9 cellular contexts compared by ENCODE assay signal in the genomic region with DNA sequence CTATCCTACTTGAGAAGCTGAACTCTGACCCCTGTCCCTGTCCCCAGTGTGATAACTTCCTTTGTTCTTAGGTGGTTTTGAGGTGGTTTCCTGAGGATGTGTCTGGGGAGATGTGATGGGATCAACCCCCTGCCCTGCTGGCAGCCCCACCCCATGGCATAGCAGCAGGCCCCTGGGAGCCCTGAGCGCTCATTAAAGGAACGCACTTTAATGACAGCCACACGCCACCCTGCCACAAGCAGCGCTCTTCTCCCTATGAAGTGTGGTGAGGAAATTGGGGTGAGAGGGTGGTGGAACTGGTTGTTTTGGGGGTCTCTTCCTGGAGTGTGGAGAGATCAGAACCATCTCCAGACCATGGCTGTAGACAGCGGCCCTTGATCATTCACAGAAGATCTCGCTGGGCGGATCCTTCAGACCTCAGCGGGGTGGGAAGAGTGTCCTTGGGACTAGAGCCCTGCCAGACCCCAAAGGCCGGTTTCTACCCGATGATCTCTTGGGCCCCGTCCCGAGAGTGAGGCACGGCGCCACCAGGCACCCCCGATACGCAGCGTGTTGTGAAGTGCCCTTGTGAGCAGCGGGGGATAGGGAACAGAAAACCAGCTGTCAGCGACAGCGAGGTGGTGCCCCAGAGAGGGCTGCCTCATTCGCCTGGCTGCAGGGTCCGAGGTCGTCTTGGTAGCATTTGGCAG. TPM values are rescaled to one million over a fixed set of nuclear protein-coding genes. Genes with fewer than 3 reads are reported as not detected.
DNase-seq lines count a peak whose midpoint lies in the region; ATAC-seq, FAIRE-seq and TF ChIP-seq lines count a peak whose summit lies in the region.
"Had no signal": no experiment of that assay in that cellular context is flagged by ENCODE, and none has a peak within 500 bp of the region (broad histone marks: within the 10 kb centered on the region; RNA-seq: fewer than 3 reads in every experiment).

No MANE protein-coding gene starts in this region.

- no peak for DNase-seq in activated CD4-positive, alpha-beta T cell treated with anti-CD3 and anti-CD28 coated beads for 36 hours
- no peak for DNase-seq in activated CD4-positive, alpha-beta T cell treated with anti-CD3 and anti-CD28 coated beads, Interleukin-2, amount 50 U/mL, for 48 hours
- no peak for DNase-seq in activated T-cell treated with anti-CD3 and anti-CD28 coated beads, Interleukin-2, amount 50 U/mL, for 72 hours
- DNase-seq in kidney = peak; percentile 74
- no peak for DNase-seq in tibial nerve (ENCODE audit: low spot score in 2 of 2)
- no peak for DNase-seq in DMS153 treated with DMSO at 0.1 percent for 48 hours (lab: John Stamatoyannopoulos, UW; ENCODE audit: unreplicated experiment)
- DNase-seq in activated CD8-positive, alpha-beta memory T cell treated with anti-CD3 and anti-CD28 coated beads for 24 hours = no peak
- DNase-seq in BE2C = no peak

- H3K27me3 ChIP-seq in tibial nerve (no peaks in the 10 kb centered on the region), BE2C (no peaks in the 10 kb centered on the region)

- TF ChIP-seq EP300 in tibial nerve (IDR thresholded peaks at IDR 0.05) = no peak

- no peak for TF ChIP-seq POLR2A in tibial nerve (IDR thresholded peaks at IDR 0.05)

- peak overlapping the region; percentile 99 for H3K27ac Mint-ChIP-seq in activated CD4-positive, alpha-beta T cell treated with anti-CD3 and anti-CD28 coated beads for 36 hours
- H3K27ac Mint-ChIP-seq in activated T-cell treated with anti-CD3 and anti-CD28 coated beads, Interleukin-2, amount 50 U/mL, for 72 hours = peak overlapping the region; percentile 97

- H3K4me1 Mint-ChIP-seq in activated CD4-positive, alpha-beta T cell treated with anti-CD3 and anti-CD28 coated beads for 36 hours = peaks cover 43% of the 10 kb centered on the region
- peaks cover 53% of the 10 kb centered on the region for H3K4me1 Mint-ChIP-seq in activated T-cell treated with anti-CD3 and anti-CD28 coated beads, Interleukin-2, amount 50 U/mL, for 72 hours (ENCODE audit: low read depth)

- no peaks in the 10 kb centered on the region for H3K36me3 ChIP-seq in kidney (ENCODE audit: control insufficient read depth in 1 of 2, insufficient read depth in 2 of 2, low read length in 2 of 2)
- H3K36me3 ChIP-seq in tibial nerve = no peaks in the 10 kb centered on the region
- H3K36me3 ChIP-seq in BE2C = no peaks in the 10 kb centered on the region

- intact Hi-C loops in activated CD4-positive, alpha-beta T cell treated with anti-CD3 and anti-CD28 coated beads for 36 hours (cut with DNase I, micrococcal nuclease) = loop anchor here (1.0 to 2.0 kb wide), 10 partner anchors 14 to 203 kb away; a partner anchor contains a TSS
- intact Hi-C loops in kidney (cut with DNase I) = no loop called here

- H3K4me3 ChIP-seq in kidney (ENCODE audit: low read length in 2 of 2) (no peak overlapping the region), tibial nerve (peak overlapping the region in 1 of 4 donors; percentile 21), BE2C (ENCODE audit: low read depth, low read length) (no peak overlapping the region; the same call in 1 of the 2 replicates)

- no peak for TF ChIP-seq CTCF in kidney (IDR thresholded peaks at IDR 0.05; ENCODE audit: borderline replicate concordance, extremely low read depth, insufficient read depth)
- no peak for TF ChIP-seq CTCF in tibial nerve (IDR thresholded peaks at IDR 0.05)
- TF ChIP-seq CTCF in BE2C (IDR thresholded peaks at IDR 0.05; ENCODE audit: low read depth, low read length) = no peak

- H3K4me3 Mint-ChIP-seq in activated CD4-positive, alpha-beta T cell treated with anti-CD3 and anti-CD28 coated beads for 36 hours = peak overlapping the region; percentile 75
- H3K4me3 Mint-ChIP-seq in activated T-cell treated with anti-CD3 and anti-CD28 coated beads, Interleukin-2, amount 50 U/mL, for 72 hours = peak overlapping the region; percentile 72 to 87

- no peak for ATAC-seq in activated CD4-positive, alpha-beta T cell treated with anti-CD3 and anti-CD28 coated beads for 36 hours
- no peak for ATAC-seq in activated T-cell treated with anti-CD3 and anti-CD28 coated beads, Interleukin-2, amount 50 U/mL, for 72 hours (replicated peaks in 1 of 2)

- FAIRE-seq in kidney (lab: Jason Lieb, UNC) = no peak
- FAIRE-seq: TTC549 had no signal

- POLR2A ChIA-PET in activated CD4-positive, alpha-beta T cell treated with anti-CD3 and anti-CD28 coated beads for 36 hours (lab: Charles Lee) = interaction anchor here (0.5 to 3.1 kb wide), 14 partner anchors 12 to 647 kb away, joined by 3 to 20 read pairs (median 4); no protein-coding TSS in a partner anchor

- H3K27ac ChIP-seq in kidney (ENCODE audit: low read depth in 2 of 2, low read length in 2 of 2) (peak overlapping the region; percentile 37 to 76), tibial nerve (peak overlapping the region in 3 of 4 donors; percentile 55 to 82 (median 65))

- H3K9me3 ChIP-seq in kidney (ENCODE audit: control insufficient read depth in 1 of 2, low read length in 2 of 2) (no peaks in the 10 kb centered on the region), tibial nerve (no peaks in the 10 kb centered on the region), BE2C (no peaks in the 10 kb centered on the region)

- 92% methylated on average over 23 of the region's 23 CpGs for WGBS in tibial nerve, 2 donors

- peaks cover 5 to 24% of the 10 kb centered on the region in 2 donors for H3K4me1 ChIP-seq in kidney (ENCODE audit: control insufficient read depth in 1 of 2, insufficient read depth in 1 of 2, low read depth in 1 of 2, low read length in 2 of 2)
- peaks cover 0 to 35% (median 17%) of the 10 kb centered on the region in 4 donors for H3K4me1 ChIP-seq in tibial nerve
- H3K4me1 ChIP-seq in BE2C = peaks cover 37% of the 10 kb centered on the region

- CTCF ChIA-PET in activated CD4-positive, alpha-beta T cell treated with anti-CD3 and anti-CD28 coated beads for 36 hours (lab: Charles Lee) = interaction anchor here (0.7 to 2.7 kb wide), 32 partner anchors 9 to 834 kb away, joined by 3 to 28 read pairs (median 6); a partner anchor contains a TSS

- H3K9me3 Mint-ChIP-seq in activated CD4-positive, alpha-beta T cell treated with anti-CD3 and anti-CD28 coated beads for 36 hours (ENCODE audit: low read depth) = no peaks in the 10 kb centered on the region
- no peaks in the 10 kb centered on the region for H3K9me3 Mint-ChIP-seq in activated T-cell treated with anti-CD3 and anti-CD28 coated beads, Interleukin-2, amount 50 U/mL, for 72 hours

- H3K9ac ChIP-seq in kidney (ENCODE audit: low read length in 2 of 2) = peak overlapping the region in 1 of 2 donors; percentile 38

- no peaks in the 10 kb centered on the region for H3K27me3 Mint-ChIP-seq in activated CD4-positive, alpha-beta T cell treated with anti-CD3 and anti-CD28 coated beads for 36 hours
- H3K27me3 Mint-ChIP-seq in activated T-cell treated with anti-CD3 and anti-CD28 coated beads, Interleukin-2, amount 50 U/mL, for 72 hours (ENCODE audit: low read depth) = no peaks in the 10 kb centered on the region

- H3K36me3 Mint-ChIP-seq in activated CD4-positive, alpha-beta T cell treated with anti-CD3 and anti-CD28 coated beads for 36 hours (ENCODE audit: low read depth) = peaks cover 17% of the 10 kb centered on the region
- peaks cover 1 to 3% of the 10 kb centered on the region in 2 donors for H3K36me3 Mint-ChIP-seq in activated T-cell treated with anti-CD3 and anti-CD28 coated beads, Interleukin-2, amount 50 U/mL, for 72 hours (ENCODE audit: insufficient read depth in 2 of 2)

RNA-seq across cellular contexts. Expression of a gene that starts 45.4 kb away (rescaled TPM):
- 10 to 100 TPM; 28.6 to 30.1 TPM for total RNA-seq in activated CD4-positive, alpha-beta T cell treated with anti-CD3 and anti-CD28 coated beads for 36 hours
- total RNA-seq in activated T-cell treated with anti-CD3 and anti-CD28 coated beads, Interleukin-2, amount 50 U/mL, for 72 hours = 10 to 100 TPM; 22.6 to 29.8 TPM
- total RNA-seq in kidney = 15.8 TPM
- polyA plus RNA-seq in kidney (ENCODE audit: insufficient read depth, low read depth, low replicate concordance) = 1.7 TPM
- 10 to 100 TPM in 1 of 4 donors, 1 to 10 TPM in 3; 4.4 to 10.5 (median 5.6) TPM for total RNA-seq in tibial nerve
- 9.9 TPM for polyA plus RNA-seq in BE2C (2012; ENCODE audit: insufficient read depth, insufficient read length, low read depth)
